ENCODE assay signal across 16 cellular contexts in genomic region chr18:38459086-38459485, GRCh38.
DNase-seq lines count a peak whose midpoint lies in the region; FAIRE-seq and TF ChIP-seq lines count a peak whose summit lies in the region.
"Had no signal": no experiment of that assay in that cellular context is flagged by ENCODE, and none has a peak within 500 bp of the region (broad histone marks: within the 10 kb centered on the region; RNA-seq: fewer than 3 reads in every experiment).

No MANE protein-coding gene starts in this region.

- H3K36me3 ChIP-seq in BLaER1 (no peaks in the 10 kb centered on the region), smooth muscle cell (ENCODE audit: low read depth) (no peaks in the 10 kb centered on the region)

- no peaks in the 10 kb centered on the region for H3K9me3 Mint-ChIP-seq in nephron progenitor cell

- no peaks in the 10 kb centered on the region for H3F3A ChIP-seq in smooth muscle cell (ENCODE audit: low read depth)

- peak; percentile 94 for FAIRE-seq in D721Med (lab: Jason Lieb, UNC)
- FAIRE-seq: H54 had no signal

- no peaks in the 10 kb centered on the region for H3K79me2 ChIP-seq in smooth muscle cell (ENCODE audit: low read depth)

- no peak overlapping the region for H3K9ac ChIP-seq in BLaER1
- H3K9ac ChIP-seq in smooth muscle cell (ENCODE audit: low read depth) = no peak overlapping the region
- H3K9ac ChIP-seq: SK-N-SH had no signal

- H4K20me1 ChIP-seq in BLaER1 (no peaks in the 10 kb centered on the region), smooth muscle cell (ENCODE audit: low read depth) (no peaks in the 10 kb centered on the region)

- H3K36me3 Mint-ChIP-seq in nephron progenitor cell (ENCODE audit: low read depth) = no peaks in the 10 kb centered on the region
- H3K36me3 Mint-ChIP-seq: CD8-positive, alpha-beta memory T cell had no signal

- no peak overlapping the region for H3K4me3 ChIP-seq in BLaER1
- no peak overlapping the region for H3K4me3 ChIP-seq in smooth muscle cell

- peak; percentile 25 for DNase-seq in D721Med (ENCODE audit: insufficient read length, low spot score)
- peak; percentile 28 for DNase-seq in astrocyte of the hippocampus (ENCODE audit: low read depth, low spot score)
- DNase-seq in nephron progenitor cell = peak; percentile 8
- DNase-seq in SIG-M5 treated with dmso at 0.1 percent for 504 hours (lab: John Stamatoyannopoulos, UW; ENCODE audit: unreplicated experiment) = no peak
- no peak for DNase-seq in smooth muscle cell (lab: John Stamatoyannopoulos, UW; ENCODE audit: unreplicated experiment)
- no peak for DNase-seq in iPS-NIHi11 (ENCODE audit: low spot score)
- DNase-seq: CD8-positive, alpha-beta memory T cell; DMS153; EL; NCI-H1436; NCI-H526 treated with DMSO at 0.1 percent for 48 hours; PC-3; SK-N-SH had no signal

- H3K4me1 Mint-ChIP-seq in nephron progenitor cell = peaks cover 16% of the 10 kb centered on the region
- H3K4me1 Mint-ChIP-seq: CD8-positive, alpha-beta memory T cell had no signal

- no peak for TF ChIP-seq CTCF in D721Med (IDR thresholded peaks at IDR 0.05; ENCODE audit: insufficient read depth, missing control alignments)
- no peak for TF ChIP-seq CTCF in nephron progenitor cell (IDR thresholded peaks at IDR 0.05)
- no peak for TF ChIP-seq CTCF in smooth muscle cell (IDR thresholded peaks at IDR 0.05; ENCODE audit: borderline replicate concordance, insufficient read depth, poor library complexity, severe bottlenecking)

- H3K27ac Mint-ChIP-seq in nephron progenitor cell = no peak overlapping the region
- H3K27ac Mint-ChIP-seq: CD8-positive, alpha-beta memory T cell had no signal

- H3K27me3 Mint-ChIP-seq in nephron progenitor cell (ENCODE audit: low read depth, poor library complexity) = no peaks in the 10 kb centered on the region
- H3K27me3 Mint-ChIP-seq: CD8-positive, alpha-beta memory T cell had no signal

- H3K27ac ChIP-seq in BLaER1 = no peak overlapping the region
- H3K27ac ChIP-seq in smooth muscle cell (ENCODE audit: low read depth) = no peak overlapping the region
- H3K27ac ChIP-seq: HL-60 had no signal

- H3K4me3 Mint-ChIP-seq in nephron progenitor cell = no peak overlapping the region
- H3K4me3 Mint-ChIP-seq: CD8-positive, alpha-beta memory T cell had no signal

- H3K4me1 ChIP-seq in BLaER1 (peaks cover 50% of the 10 kb centered on the region), smooth muscle cell (ENCODE audit: low read depth) (peaks cover 10% of the 10 kb centered on the region)

- WGBS in smooth muscle cell (ENCODE audit: low lambda C conversion rate) = 43% methylated on average over 8 of the region's 8 CpGs

- H3K4me2 ChIP-seq in BLaER1 (0 out of 2 replicates have a peak overlapping the region, but pooled peaks have one; percentile 20), smooth muscle cell (no peak overlapping the region)
- H3K4me2 ChIP-seq: SK-N-SH had no signal

- no peaks in the 10 kb centered on the region for H3K27me3 ChIP-seq in BLaER1
- H3K27me3 ChIP-seq in smooth muscle cell (ENCODE audit: low read depth) = no peaks in the 10 kb centered on the region

- H2AFZ ChIP-seq in smooth muscle cell (ENCODE audit: low read depth) = no peak overlapping the region

- H3K9me3 ChIP-seq in BLaER1 = peaks cover 49% of the 10 kb centered on the region
- no peaks in the 10 kb centered on the region for H3K9me3 ChIP-seq in smooth muscle cell (replicated peaks; ENCODE audit: low read depth)
- H3K9me3 ChIP-seq: SK-N-SH had no signal

Comparison
In these comparisons a context has a peak if more than half of its experiments do, and no peak if none do; other contexts are left out.
1. DNase-seq: peak in D721Med (single experiment), astrocyte of the hippocampus (single experiment) and nephron progenitor cell (single experiment); none in SIG-M5 treated with dmso at 0.1 percent for 504 hours (single experiment), smooth muscle cell (single experiment) and iPS-NIHi11 (single experiment).